In genomic region chr12:112822056-112822455, GRCh38 we compare ENCODE assay signal across 22 cellular contexts. TPM values are rescaled to one million over a fixed set of nuclear protein-coding genes. Genes with fewer than 3 reads are reported as not detected.
DNase-seq lines count a peak whose midpoint lies in the region; ATAC-seq and TF ChIP-seq lines count a peak whose summit lies in the region.
"Had no signal": no experiment of that assay in that cellular context is flagged by ENCODE, and none has a peak within 500 bp of the region (broad histone marks: within the 10 kb centered on the region; RNA-seq: fewer than 3 reads in every experiment).

No MANE protein-coding gene starts in this region.

- BruUV-seq in MCF 10A (replicated peaks; lab: Mats Ljungman, UMichigan): no TSS peak

- POLR2A ChIA-PET in MCF 10A (lab: Yijun Ruan, JAX): no interaction called here

- H3K9me3 Mint-ChIP-seq in MCF 10A (ENCODE audit: unreplicated experiment): no peaks in the 10 kb centered on the region
- H3K9me3 Mint-ChIP-seq: CD8-positive, alpha-beta T cell; central memory CD8-positive, alpha-beta T cell; stimulated activated naive CD8-positive, alpha-beta T cell treated with anti-CD3 and anti-CD28 coated beads, Interleukin-15, Interleukin-2, amounts not matched to agents 100 ng/mL and 50 ng/mL, for 24 hours had no signal

- no peaks in the 10 kb centered on the region for H3K36me3 Mint-ChIP-seq in MCF 10A (ENCODE audit: insufficient read depth, unreplicated experiment)
- H3K36me3 Mint-ChIP-seq: CD8-positive, alpha-beta T cell; naive thymus-derived CD4-positive, alpha-beta T cell had no signal

- DNase-seq in DMS 273 (lab: John Stamatoyannopoulos, UW; ENCODE audit: unreplicated experiment) (peak; percentile 85), NCI-H128 (lab: John Stamatoyannopoulos, UW; ENCODE audit: unreplicated experiment) (peak; percentile 23), NCI-H446 treated with DMSO at 0.1 percent for 48 hours (lab: John Stamatoyannopoulos, UW) (peak; percentile 97), epithelial cell of esophagus (ENCODE audit: low read depth) (peak; percentile 44), left colon (no peak), AML-193 (lab: John Stamatoyannopoulos, UW) (no peak), MCF 10A (ENCODE audit: unreplicated experiment) (no peak)
- DNase-seq: activated CD4-positive, alpha-beta T cell treated with anti-CD3 and anti-CD28 coated beads, Interleukin-2, amount 50 U/mL, for 48 hours; activated naive CD4-positive, alpha-beta T cell treated with Interleukin-2 at 50 U/mL for 16 hours; CD8-positive, alpha-beta T cell; effector memory CD4-positive, alpha-beta T cell; heart left ventricle; KG1; naive thymus-derived CD4-positive, alpha-beta T cell; stimulated activated CD4-positive, alpha-beta T cell treated with anti-CD3 and anti-CD28 coated beads, Interleukin-2, amount 100 ng/mL, for 24 hours had no signal

- H3K4me3 Mint-ChIP-seq in MCF 10A (ENCODE audit: unreplicated experiment): no peak overlapping the region
- H3K4me3 Mint-ChIP-seq: CD8-positive, alpha-beta T cell; central memory CD8-positive, alpha-beta T cell; naive thymus-derived CD4-positive, alpha-beta T cell; stimulated activated naive CD8-positive, alpha-beta T cell treated with anti-CD3 and anti-CD28 coated beads, Interleukin-15, Interleukin-2, amounts not matched to agents 100 ng/mL and 50 ng/mL, for 24 hours had no signal

- CTCF ChIA-PET in MCF 10A (lab: Yijun Ruan, JAX): no interaction called here

- no peak overlapping the region for H3K27ac Mint-ChIP-seq in MCF 10A (ENCODE audit: low read depth, unreplicated experiment)
- H3K27ac Mint-ChIP-seq: CD8-positive, alpha-beta T cell; naive thymus-derived CD4-positive, alpha-beta T cell; stimulated activated naive CD8-positive, alpha-beta T cell treated with anti-CD3 and anti-CD28 coated beads, Interleukin-15, Interleukin-2, amounts not matched to agents 100 ng/mL and 50 ng/mL, for 24 hours had no signal

- H3K4me1 Mint-ChIP-seq in MCF 10A (ENCODE audit: insufficient read depth, unreplicated experiment): no peaks in the 10 kb centered on the region
- H3K4me1 Mint-ChIP-seq: central memory CD8-positive, alpha-beta T cell; naive thymus-derived CD4-positive, alpha-beta T cell had no signal

- intact Hi-C loops in left colon (cut with DNase I, micrococcal nuclease): no loop called here
- intact Hi-C loops in MCF 10A (cut with micrococcal nuclease): no loop called here

- peaks cover 54% of the 10 kb centered on the region for H3K27me3 Mint-ChIP-seq in MCF 10A (ENCODE audit: insufficient read depth, unreplicated experiment)

- ATAC-seq in left colon (no peak), HG02588 (IDR thresholded peaks at IDR 0.05; ENCODE audit: unreplicated experiment) (no peak)
- ATAC-seq: CD8-positive, alpha-beta T cell; HCT116; heart left ventricle; naive thymus-derived CD4-positive, alpha-beta T cell had no signal

- H3K4me3 ChIP-seq in epithelial cell of esophagus (ENCODE audit: low read length): no peak overlapping the region
- H3K4me3 ChIP-seq: heart left ventricle, upper lobe of left lung had no signal

- TF ChIP-seq CTCF in epithelial cell of esophagus (IDR thresholded peaks at IDR 0.05; ENCODE audit: insufficient read depth, low read depth, low read length, missing control alignments) (no peak), MCF 10A (IDR thresholded peaks at IDR 0.05; ENCODE audit: unreplicated experiment) (no peak)

RNA-seq across cellular contexts. Expression of gene RPH3A, which starts 30.5 kb away (rescaled TPM):
- total RNA-seq in left colon (under 1 TPM in 1 of 2 donors, not detected in 1; 0.45 TPM), MCF 10A (2022) (not detected in 2 replicates)
- total RNA-seq: CD8-positive, alpha-beta T cell; Daoy; fibroblast of lung had no signal

Comparison
In these comparisons a context has a peak if more than half of its experiments do, and no peak if none do; other contexts are left out.
1. DNase-seq: peak in DMS 273 (single experiment), NCI-H128 (single experiment), NCI-H446 treated with DMSO at 0.1 percent for 48 hours (single experiment) and epithelial cell of esophagus (single experiment); none in left colon (0 of 2), AML-193 (0 of 2) and MCF 10A (single experiment).